In the genomic region with DNA sequence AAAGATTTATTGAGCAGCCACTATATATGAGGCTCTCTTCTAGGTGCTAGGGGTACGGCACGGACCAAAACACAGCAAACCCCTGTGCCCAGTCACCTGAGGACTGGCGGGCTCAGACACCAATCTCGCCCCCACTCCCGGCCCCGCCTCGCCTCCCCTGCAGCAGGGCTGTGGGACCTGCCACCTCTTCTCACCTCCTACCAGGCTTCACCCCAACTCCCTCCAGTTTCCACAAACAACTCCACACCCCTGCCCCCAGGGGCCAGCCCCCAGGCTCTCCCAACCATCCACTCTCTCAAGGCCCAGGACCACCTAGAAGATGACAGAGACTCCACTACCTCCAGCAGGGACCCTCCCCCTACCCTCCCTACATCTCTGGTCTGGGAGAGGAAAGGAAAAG, we compare ENCODE assay signal across 17 cellular contexts. TPM values are rescaled to one million over a fixed set of nuclear protein-coding genes. Genes with fewer than 3 reads are reported as not detected.
DNase-seq lines count a peak whose midpoint lies in the region; ATAC-seq, FAIRE-seq and TF ChIP-seq lines count a peak whose summit lies in the region.
"Had no signal": no experiment of that assay in that cellular context is flagged by ENCODE, and none has a peak within 500 bp of the region (broad histone marks: within the 10 kb centered on the region; RNA-seq: fewer than 3 reads in every experiment).

No MANE protein-coding gene starts in this region.

- no peaks in the 10 kb centered on the region for H3K9me3 Mint-ChIP-seq in dendritic cell treated with granulocyte-macrophage colony-stimulating factor and Interleukin-4, amounts not matched to agents 40 ng/mL and 50 ng/mL, for 4 days
- no peaks in the 10 kb centered on the region for H3K9me3 Mint-ChIP-seq in natural killer cell treated with Interleukin-12 subunit alpha and Interleukin-12 subunit beta and Interleukin-15 and Interleukin-18, amount 100 ng/mL, for 72 hours
- H3K9me3 Mint-ChIP-seq: WTC11 had no signal

- intact Hi-C loops in HepG2 (cut with micrococcal nuclease; ENCODE audit: unreplicated experiment) (loop anchor here (10.0 kb wide), 1 partner anchor 316 kb away; no protein-coding TSS in a partner anchor), right lobe of liver (cut with DNase I) (no loop called here), ascending aorta (cut with DNase I) (no loop called here)
- intact Hi-C loops in dendritic cell treated with granulocyte-macrophage colony-stimulating factor and Interleukin-4, amounts not matched to agents 40 ng/mL and 50 ng/mL, for 4 days (cut with micrococcal nuclease) = no loop called here

- H3K4me1 ChIP-seq in HepG2 (ENCODE audit: insufficient read depth, low read length) = peaks cover 59% of the 10 kb centered on the region
- H3K4me1 ChIP-seq in right lobe of liver = no peaks in the 10 kb centered on the region
- peaks cover 0 to 38% of the 10 kb centered on the region in 2 donors for H3K4me1 ChIP-seq in ascending aorta

- in situ Hi-C loops in HepG2 (cut with HindIII; ENCODE audit: extremely low pct_ligation_motif_present, low pct_unique_long_range_greater_than_20kb) = no loop called here

- POLR2A ChIA-PET in HepG2 (lab: Yijun Ruan, JAX) = interaction anchor here (1.9 kb wide), 1 partner anchor 58 kb away, joined by 6 read pairs; a partner anchor contains a TSS

- FAIRE-seq in HepG2 (lab: Jason Lieb, UNC) = no peak

- peaks cover 41% of the 10 kb centered on the region for H3K36me3 Mint-ChIP-seq in dendritic cell treated with granulocyte-macrophage colony-stimulating factor and Interleukin-4, amounts not matched to agents 40 ng/mL and 50 ng/mL, for 4 days (ENCODE audit: low read depth)
- no peaks in the 10 kb centered on the region for H3K36me3 Mint-ChIP-seq in natural killer cell treated with Interleukin-12 subunit alpha and Interleukin-12 subunit beta and Interleukin-15 and Interleukin-18, amount 100 ng/mL, for 72 hours
- H3K36me3 Mint-ChIP-seq: WTC11 had no signal

- peaks cover 92% of the 10 kb centered on the region for H3K4me1 Mint-ChIP-seq in dendritic cell treated with granulocyte-macrophage colony-stimulating factor and Interleukin-4, amounts not matched to agents 40 ng/mL and 50 ng/mL, for 4 days (ENCODE audit: low read depth)
- peaks cover 61 to 62% of the 10 kb centered on the region in 2 donors for H3K4me1 Mint-ChIP-seq in natural killer cell treated with Interleukin-12 subunit alpha and Interleukin-12 subunit beta and Interleukin-15 and Interleukin-18, amount 100 ng/mL, for 72 hours (ENCODE audit: low read depth in 2 of 2)

- 91% methylated on average over 7 of the region's 7 CpGs for WGBS in HepG2 (ENCODE audit: low lambda C conversion rate)
- WGBS in right lobe of liver (ENCODE audit: insufficient coverage, low coverage, low lambda C conversion rate, missing lambda C conversion rate) = 95% methylated on average over 4 of the region's 7 CpGs

- H3K79me2 ChIP-seq in HepG2 (ENCODE audit: insufficient read depth, low read length) = peaks cover 5% of the 10 kb centered on the region

- H3K36me3 ChIP-seq in HepG2 (replicated peaks in 1 of 2; ENCODE audit: control insufficient read depth in 1 of 2, insufficient read depth in 2 of 2, low read length in 2 of 2) = no peaks in the 10 kb centered on the region
- H3K36me3 ChIP-seq in right lobe of liver = no peaks in the 10 kb centered on the region
- H3K36me3 ChIP-seq in ascending aorta = no peaks in the 10 kb centered on the region
- H3K36me3 ChIP-seq: cardiac muscle cell had no signal

- no peaks in the 10 kb centered on the region for H3K9me3 ChIP-seq in HepG2 (ENCODE audit: low read length)
- no peaks in the 10 kb centered on the region for H3K9me3 ChIP-seq in right lobe of liver
- no peaks in the 10 kb centered on the region for H3K9me3 ChIP-seq in ascending aorta
- H3K9me3 ChIP-seq: gastroesophageal sphincter had no signal

- H3K27ac Mint-ChIP-seq in dendritic cell treated with granulocyte-macrophage colony-stimulating factor and Interleukin-4, amounts not matched to agents 40 ng/mL and 50 ng/mL, for 4 days = peak overlapping the region; percentile 35
- H3K27ac Mint-ChIP-seq in natural killer cell treated with Interleukin-12 subunit alpha and Interleukin-12 subunit beta and Interleukin-15 and Interleukin-18, amount 100 ng/mL, for 72 hours = peak overlapping the region; percentile 78 to 95
- H3K27ac Mint-ChIP-seq: WTC11 had no signal

- TF ChIP-seq RAD21 in HepG2 (CRISPR knock-in tag; IDR thresholded peaks at IDR 0.05) = no peak

- no TSS peak for BruUV-seq in HepG2 (replicated peaks; lab: Mats Ljungman, UMichigan)

- H3K4me3 ChIP-seq in HepG2 (replicated peaks in 1 of 3; ENCODE audit: insufficient read depth in 1 of 3, low read depth in 2 of 3, low read length in 3 of 3) (0 out of 6 replicates have a peak overlapping the region, but pooled peaks of 1 of the 3 experiments have one; percentile 43), right lobe of liver (no peak overlapping the region), ascending aorta (no peak overlapping the region)
- H3K4me3 ChIP-seq: cardiac muscle cell, gastroesophageal sphincter had no signal

- no peak overlapping the region for H2AFZ ChIP-seq in HepG2 (ENCODE audit: low read length)

- peak overlapping the region; percentile 2; the same call in 1 of the 2 replicates for H3K9ac ChIP-seq in HepG2 (ENCODE audit: insufficient read depth, low read depth, low read length)

- no peaks in the 10 kb centered on the region for H3K27me3 Mint-ChIP-seq in dendritic cell treated with granulocyte-macrophage colony-stimulating factor and Interleukin-4, amounts not matched to agents 40 ng/mL and 50 ng/mL, for 4 days
- no peaks in the 10 kb centered on the region for H3K27me3 Mint-ChIP-seq in natural killer cell treated with Interleukin-12 subunit alpha and Interleukin-12 subunit beta and Interleukin-15 and Interleukin-18, amount 100 ng/mL, for 72 hours

- no peak for TF ChIP-seq POLR2A in HepG2 (IDR thresholded peaks at IDR 0.05; ENCODE audit: insufficient read depth in 1 of 2, low read depth in 2 of 2, low read length in 2 of 2)
- no peak for TF ChIP-seq POLR2A in right lobe of liver (IDR thresholded peaks at IDR 0.05)

- H3K4me2 ChIP-seq in HepG2 (ENCODE audit: low read depth, low read length) = peak overlapping the region; percentile 65

- ATAC-seq in HepG2 (no peak), right lobe of liver (no peak)
- ATAC-seq in natural killer cell treated with Interleukin-12 subunit alpha and Interleukin-12 subunit beta and Interleukin-15 and Interleukin-18, amount 100 ng/mL, for 72 hours = no peak
- ATAC-seq: gastroesophageal sphincter, WTC11 had no signal

- H3K27ac ChIP-seq in HepG2 (ENCODE audit: extremely low read length, insufficient read depth, low read length) (no peak overlapping the region), right lobe of liver (no peak overlapping the region), ascending aorta (no peak overlapping the region)
- H3K27ac ChIP-seq: cardiac muscle cell, gastroesophageal sphincter had no signal

- DNase-seq in HepG2 (ENCODE audit: low spot score) = no peak
- DNase-seq in right lobe of liver = no peak
- DNase-seq in natural killer cell treated with Interleukin-12 subunit alpha and Interleukin-12 subunit beta and Interleukin-15 and Interleukin-18, amount 100 ng/mL, for 72 hours (ENCODE audit: low spot score) = no peak
- DNase-seq in stimulated activated naive CD4-positive, alpha-beta T cell (lab: John Stamatoyannopoulos, UW) = no peak
- no peak for DNase-seq in ascending aorta (ENCODE audit: low spot score in 2 of 2)
- no peak for DNase-seq in SIG-M5 treated with dmso at 0.1 percent for 504 hours (lab: John Stamatoyannopoulos, UW; ENCODE audit: unreplicated experiment)
- no peak for DNase-seq in activated CD4-positive, CD25-positive, alpha-beta regulatory T cell treated with anti-CD3 and anti-CD28 coated beads, Interleukin-2, amount 50 U/mL, for 72 hours
- DNase-seq: activated naive CD4-positive, alpha-beta T cell treated with Interleukin-2 at 50 U/mL for 16 hours; Kasumi-1; NCI-H1436; NCI-H446; SW 1271 had no signal

- TF ChIP-seq EP300 in HepG2 (IDR thresholded peaks at IDR 0.05; ENCODE audit: low read depth in 2 of 2, low read length in 2 of 2) (no peak), HepG2 (CRISPR knock-in tag; IDR thresholded peaks at IDR 0.05; ENCODE audit: borderline replicate concordance) (no peak)

- H4K20me1 ChIP-seq in HepG2 (ENCODE audit: insufficient read depth, low read length) = no peaks in the 10 kb centered on the region

- CTCF ChIA-PET in HepG2 (lab: Yijun Ruan, JAX; ENCODE audit: low intra/inter-chr PET ratio, low total read pairs) = interaction anchor here (1.8 kb wide), 1 partner anchor 23 kb away, joined by 4 read pairs; no protein-coding TSS in a partner anchor

- TF ChIP-seq CTCF in HepG2 (CRISPR knock-in tag; IDR thresholded peaks at IDR 0.05) = no peak
- no peak for TF ChIP-seq CTCF in right lobe of liver (IDR thresholded peaks at IDR 0.05)
- TF ChIP-seq CTCF in ascending aorta (IDR thresholded peaks at IDR 0.05) = no peak

- H3K27me3 ChIP-seq in HepG2 (ENCODE audit: control insufficient read depth in 1 of 2, insufficient read depth in 2 of 2, low read length in 2 of 2) = no peaks in the 10 kb centered on the region; a peak in 1 of 5 replicates
- no peaks in the 10 kb centered on the region for H3K27me3 ChIP-seq in right lobe of liver
- no peaks in the 10 kb centered on the region for H3K27me3 ChIP-seq in ascending aorta
- H3K27me3 ChIP-seq: cardiac muscle cell, gastroesophageal sphincter had no signal

- no peak overlapping the region for H3K4me3 Mint-ChIP-seq in dendritic cell treated with granulocyte-macrophage colony-stimulating factor and Interleukin-4, amounts not matched to agents 40 ng/mL and 50 ng/mL, for 4 days
- peak overlapping the region; percentile 67 for H3K4me3 Mint-ChIP-seq in natural killer cell treated with Interleukin-12 subunit alpha and Interleukin-12 subunit beta and Interleukin-15 and Interleukin-18, amount 100 ng/mL, for 72 hours
- H3K4me3 Mint-ChIP-seq: WTC11 had no signal

RNA-seq across cellular contexts. Expression of a gene that starts 6.5 kb away (rescaled TPM):
- total RNA-seq in HepG2 (2016; rRNA removed; fragmentation: Illumina TruSeq; extraction: Trizol) (12.8 and 13.3 TPM in 2 replicates), right lobe of liver (1 to 10 TPM; 4.5 to 9.2 (median 6.6) TPM), ascending aorta (18.6 TPM)
- 7.3 and 10.0 TPM in 2 replicates for total RNA-seq in HepG2 (2016; cell fraction: cytosol; rRNA removed; fragmentation: Illumina TruSeq; extraction: Trizol; ENCODE audit: low read depth)
- total RNA-seq in HepG2 (2016; cell fraction: insoluble cytoplasmic fraction; rRNA removed; fragmentation: Illumina TruSeq; extraction: Trizol) = 10.9 and 15.1 TPM in 2 replicates
- 15.3 and 15.8 TPM in 2 replicates for total RNA-seq in HepG2 (2016; cell fraction: membrane; rRNA removed; fragmentation: Illumina TruSeq; extraction: Trizol)
- total RNA-seq in HepG2 (2016; cell fraction: nucleus; rRNA removed; fragmentation: Illumina TruSeq; extraction: Trizol) = 9.0 and 11.5 TPM in 2 replicates
- 18.7 and 21.6 TPM in 2 replicates for polyA plus RNA-seq in HepG2 (2011; rRNA removed)
- 7.6 and 16.3 TPM in 2 replicates for polyA plus RNA-seq in HepG2 (2011; cell fraction: cytosol; rRNA removed)
- polyA plus RNA-seq in HepG2 (2011; cell fraction: nucleus; rRNA removed) = 14.8 and 19.8 TPM in 2 replicates
- polyA plus RNA-seq in HepG2 (2012) = 4.8 and 7.7 TPM in 2 replicates
- 8.4 and 9.0 TPM in 2 replicates for polyA plus RNA-seq in HepG2 (2016; cell fraction: cytosol; fragmentation: Illumina TruSeq; extraction: Trizol; ENCODE audit: low read depth)
- polyA plus RNA-seq in HepG2 (2016; cell fraction: insoluble cytoplasmic fraction; fragmentation: Illumina TruSeq; extraction: Trizol; ENCODE audit: low read depth) = 13.2 and 14.2 TPM in 2 replicates
- polyA plus RNA-seq in HepG2 (2016; cell fraction: membrane; fragmentation: Illumina TruSeq; extraction: Trizol; ENCODE audit: low read depth) = 12.3 and 14.8 TPM in 2 replicates
- 26.4 and 27.9 TPM in 2 replicates for polyA plus RNA-seq in HepG2 (2016; cell fraction: nucleus; fragmentation: Illumina TruSeq; extraction: Trizol; ENCODE audit: insufficient read depth, low read depth)
- polyA minus RNA-seq in HepG2 (2011; rRNA and poly(A)+ RNA removed; ENCODE audit: low replicate concordance) = 22.8 and 39.7 TPM in 2 replicates
- polyA minus RNA-seq in HepG2 (2011; cell fraction: cytosol; rRNA and poly(A)+ RNA removed) = 9.2 and 12.8 TPM in 2 replicates
- 9.1 and 10.8 TPM in 2 replicates for polyA minus RNA-seq in HepG2 (2011; cell fraction: nucleus; rRNA and poly(A)+ RNA removed)
- 10 to 100 TPM; 36.0 to 40.1 TPM for total RNA-seq in natural killer cell treated with Interleukin-12 subunit alpha and Interleukin-12 subunit beta and Interleukin-15 and Interleukin-18, amount 100 ng/mL, for 72 hours

RNA-seq across cellular contexts. Expression of a gene that starts 18.2 kb away (rescaled TPM):
- 225 and 502 TPM in 2 replicates for total RNA-seq in HepG2 (2016; rRNA removed; fragmentation: Illumina TruSeq; extraction: Trizol)
- total RNA-seq in HepG2 (2016; cell fraction: cytosol; rRNA removed; fragmentation: Illumina TruSeq; extraction: Trizol; ENCODE audit: low read depth) = 33.5 and 35.5 TPM in 2 replicates
- 215 and 502 TPM in 2 replicates for total RNA-seq in HepG2 (2016; cell fraction: insoluble cytoplasmic fraction; rRNA removed; fragmentation: Illumina TruSeq; extraction: Trizol)
- 52.5 and 53.3 TPM in 2 replicates for total RNA-seq in HepG2 (2016; cell fraction: membrane; rRNA removed; fragmentation: Illumina TruSeq; extraction: Trizol)
- total RNA-seq in HepG2 (2016; cell fraction: nucleus; rRNA removed; fragmentation: Illumina TruSeq; extraction: Trizol) = 408 and 459 TPM in 2 replicates
- polyA plus RNA-seq in HepG2 (2011; rRNA removed) = 397 and 426 TPM in 2 replicates
- polyA plus RNA-seq in HepG2 (2011; cell fraction: cytosol; rRNA removed) = 243 and 350 TPM in 2 replicates
- 216 and 252 TPM in 2 replicates for polyA plus RNA-seq in HepG2 (2011; cell fraction: nucleus; rRNA removed)
- 62.0 and 149 TPM in 2 replicates for polyA plus RNA-seq in HepG2 (2012)
- 47.7 and 50.1 TPM in 2 replicates for polyA plus RNA-seq in HepG2 (2016; cell fraction: cytosol; fragmentation: Illumina TruSeq; extraction: Trizol; ENCODE audit: low read depth)
- 245 and 256 TPM in 2 replicates for polyA plus RNA-seq in HepG2 (2016; cell fraction: insoluble cytoplasmic fraction; fragmentation: Illumina TruSeq; extraction: Trizol; ENCODE audit: low read depth)
- 48.1 and 51.7 TPM in 2 replicates for polyA plus RNA-seq in HepG2 (2016; cell fraction: membrane; fragmentation: Illumina TruSeq; extraction: Trizol; ENCODE audit: low read depth)
- 704 and 739 TPM in 2 replicates for polyA plus RNA-seq in HepG2 (2016; cell fraction: nucleus; fragmentation: Illumina TruSeq; extraction: Trizol; ENCODE audit: insufficient read depth, low read depth)
- 0.21 and 469 TPM in 2 replicates for polyA minus RNA-seq in HepG2 (2011; rRNA and poly(A)+ RNA removed; ENCODE audit: low replicate concordance)
- polyA minus RNA-seq in HepG2 (2011; cell fraction: cytosol; rRNA and poly(A)+ RNA removed) = 339 and 439 TPM in 2 replicates
- 61.8 and 63.7 TPM in 2 replicates for polyA minus RNA-seq in HepG2 (2011; cell fraction: nucleus; rRNA and poly(A)+ RNA removed)
- under 1 TPM in 1 of 6 experiments, not detected in 5; 0.31 TPM for total RNA-seq in right lobe of liver
- not detected for total RNA-seq in natural killer cell treated with Interleukin-12 subunit alpha and Interleukin-12 subunit beta and Interleukin-15 and Interleukin-18, amount 100 ng/mL, for 72 hours
- 0.53 TPM for total RNA-seq in ascending aorta
- total RNA-seq: cardiac muscle cell had no signal
- polyA plus RNA-seq: AG04450 had no signal

RNA-seq across cellular contexts. Expression of a gene that starts 50.7 kb away (rescaled TPM):
- 1.5 and 3.0 TPM in 2 replicates for total RNA-seq in HepG2 (2016; rRNA removed; fragmentation: Illumina TruSeq; extraction: Trizol)
- total RNA-seq in HepG2 (2016; cell fraction: cytosol; rRNA removed; fragmentation: Illumina TruSeq; extraction: Trizol; ENCODE audit: low read depth) = 3.2 and 3.7 TPM in 2 replicates
- total RNA-seq in HepG2 (2016; cell fraction: insoluble cytoplasmic fraction; rRNA removed; fragmentation: Illumina TruSeq; extraction: Trizol) = 1.2 and 2.7 TPM in 2 replicates
- 6.5 and 6.6 TPM in 2 replicates for total RNA-seq in HepG2 (2016; cell fraction: membrane; rRNA removed; fragmentation: Illumina TruSeq; extraction: Trizol)
- total RNA-seq in HepG2 (2016; cell fraction: nucleus; rRNA removed; fragmentation: Illumina TruSeq; extraction: Trizol) = 3.2 and 4.8 TPM in 2 replicates
- polyA plus RNA-seq in HepG2 (2011; rRNA removed) = 7.1 and 7.4 TPM in 2 replicates
- polyA plus RNA-seq in HepG2 (2011; cell fraction: cytosol; rRNA removed) = 6.7 TPM in 2 replicates
- polyA plus RNA-seq in HepG2 (2011; cell fraction: nucleus; rRNA removed) = 11.2 and 14.1 TPM in 2 replicates
- polyA plus RNA-seq in HepG2 (2012) = 2.5 and 2.9 TPM in 2 replicates
- polyA plus RNA-seq in HepG2 (2016; cell fraction: cytosol; fragmentation: Illumina TruSeq; extraction: Trizol; ENCODE audit: low read depth) = 5.9 and 6.1 TPM in 2 replicates
- 3.0 and 3.6 TPM in 2 replicates for polyA plus RNA-seq in HepG2 (2016; cell fraction: insoluble cytoplasmic fraction; fragmentation: Illumina TruSeq; extraction: Trizol; ENCODE audit: low read depth)
- 10.2 and 10.3 TPM in 2 replicates for polyA plus RNA-seq in HepG2 (2016; cell fraction: membrane; fragmentation: Illumina TruSeq; extraction: Trizol; ENCODE audit: low read depth)
- 11.8 and 13.3 TPM in 2 replicates for polyA plus RNA-seq in HepG2 (2016; cell fraction: nucleus; fragmentation: Illumina TruSeq; extraction: Trizol; ENCODE audit: insufficient read depth, low read depth)
- 2.6 and 8.3 TPM in 2 replicates for polyA minus RNA-seq in HepG2 (2011; rRNA and poly(A)+ RNA removed; ENCODE audit: low replicate concordance)
- 0.89 and 2.1 TPM in 2 replicates for polyA minus RNA-seq in HepG2 (2011; cell fraction: cytosol; rRNA and poly(A)+ RNA removed)
- 3.4 and 3.5 TPM in 2 replicates for polyA minus RNA-seq in HepG2 (2011; cell fraction: nucleus; rRNA and poly(A)+ RNA removed)
- 1 to 10 TPM in 5 of 6 experiments, under 1 TPM in 1; 0.68 to 3.0 (median 1.9) TPM for total RNA-seq in right lobe of liver
- 1 to 10 TPM; 7.4 to 9.5 TPM for total RNA-seq in natural killer cell treated with Interleukin-12 subunit alpha and Interleukin-12 subunit beta and Interleukin-15 and Interleukin-18, amount 100 ng/mL, for 72 hours
- total RNA-seq in ascending aorta = 26.0 TPM

RNA-seq across cellular contexts. Expression of a gene that starts 51.6 kb away (rescaled TPM):
- 1.2 TPM in 1 of 2 replicates, not detected in the other for total RNA-seq in HepG2 (2016; rRNA removed; fragmentation: Illumina TruSeq; extraction: Trizol)
- total RNA-seq in HepG2 (2016; cell fraction: cytosol; rRNA removed; fragmentation: Illumina TruSeq; extraction: Trizol; ENCODE audit: low read depth) = 0.91 TPM in 1 of 2 replicates, not detected in the other
- total RNA-seq in HepG2 (2016; cell fraction: insoluble cytoplasmic fraction; rRNA removed; fragmentation: Illumina TruSeq; extraction: Trizol) = 0.50 TPM in 1 of 2 replicates, not detected in the other
- not detected in 2 replicates for total RNA-seq in HepG2 (2016; cell fraction: membrane; rRNA removed; fragmentation: Illumina TruSeq; extraction: Trizol)
- 0.88 and 1.6 TPM in 2 replicates for total RNA-seq in HepG2 (2016; cell fraction: nucleus; rRNA removed; fragmentation: Illumina TruSeq; extraction: Trizol)
- polyA plus RNA-seq in HepG2 (2011; rRNA removed) = 0.74 and 0.92 TPM in 2 replicates
- 0.15 and 0.34 TPM in 2 replicates for polyA plus RNA-seq in HepG2 (2011; cell fraction: cytosol; rRNA removed)
- 26.8 and 42.0 TPM in 2 replicates for polyA plus RNA-seq in HepG2 (2011; cell fraction: nucleus; rRNA removed)
- polyA plus RNA-seq in HepG2 (2012) = 3.7 and 5.4 TPM in 2 replicates
- polyA plus RNA-seq in HepG2 (2016; cell fraction: cytosol; fragmentation: Illumina TruSeq; extraction: Trizol; ENCODE audit: low read depth) = not detected in 2 replicates
- polyA plus RNA-seq in HepG2 (2016; cell fraction: insoluble cytoplasmic fraction; fragmentation: Illumina TruSeq; extraction: Trizol; ENCODE audit: low read depth) = not detected in 2 replicates
- polyA plus RNA-seq in HepG2 (2016; cell fraction: membrane; fragmentation: Illumina TruSeq; extraction: Trizol; ENCODE audit: low read depth) = not detected in 2 replicates
- 10.5 and 24.2 TPM in 2 replicates for polyA plus RNA-seq in HepG2 (2016; cell fraction: nucleus; fragmentation: Illumina TruSeq; extraction: Trizol; ENCODE audit: insufficient read depth, low read depth)
- polyA minus RNA-seq in HepG2 (2011; rRNA and poly(A)+ RNA removed; ENCODE audit: low replicate concordance) = 0.30 TPM in 1 of 2 replicates, not detected in the other
- not detected in 2 replicates for polyA minus RNA-seq in HepG2 (2011; cell fraction: cytosol; rRNA and poly(A)+ RNA removed)
- 3.6 and 5.6 TPM in 2 replicates for polyA minus RNA-seq in HepG2 (2011; cell fraction: nucleus; rRNA and poly(A)+ RNA removed)
- total RNA-seq in right lobe of liver = 1 to 10 TPM in 5 of 6 experiments, not detected in 1; 1.3 to 3.1 (median 2.7) TPM
- not detected for total RNA-seq in natural killer cell treated with Interleukin-12 subunit alpha and Interleukin-12 subunit beta and Interleukin-15 and Interleukin-18, amount 100 ng/mL, for 72 hours
- 15.5 TPM for total RNA-seq in ascending aorta
- polyA plus RNA-seq: AG04450 had no signal

RNA-seq across cellular contexts. Expression of a gene that starts 58.5 kb away (rescaled TPM):
- total RNA-seq in HepG2 (2016; rRNA removed; fragmentation: Illumina TruSeq; extraction: Trizol) (321 and 480 TPM in 2 replicates), right lobe of liver (100 to 1,000 TPM in 1 of 6 experiments, 10 to 100 TPM in 5; 61.8 to 104 (median 75.6) TPM), ascending aorta (79.9 TPM)
- total RNA-seq in HepG2 (2016; cell fraction: cytosol; rRNA removed; fragmentation: Illumina TruSeq; extraction: Trizol; ENCODE audit: low read depth) = 182 and 204 TPM in 2 replicates
- 330 and 503 TPM in 2 replicates for total RNA-seq in HepG2 (2016; cell fraction: insoluble cytoplasmic fraction; rRNA removed; fragmentation: Illumina TruSeq; extraction: Trizol)
- total RNA-seq in HepG2 (2016; cell fraction: membrane; rRNA removed; fragmentation: Illumina TruSeq; extraction: Trizol) = 320 and 325 TPM in 2 replicates
- 122 and 129 TPM in 2 replicates for total RNA-seq in HepG2 (2016; cell fraction: nucleus; rRNA removed; fragmentation: Illumina TruSeq; extraction: Trizol)
- 253 and 320 TPM in 2 replicates for polyA plus RNA-seq in HepG2 (2011; rRNA removed)
- 433 and 522 TPM in 2 replicates for polyA plus RNA-seq in HepG2 (2011; cell fraction: cytosol; rRNA removed)
- polyA plus RNA-seq in HepG2 (2011; cell fraction: nucleus; rRNA removed) = 91.8 and 123 TPM in 2 replicates
- polyA plus RNA-seq in HepG2 (2012) = 249 and 333 TPM in 2 replicates
- polyA plus RNA-seq in HepG2 (2016; cell fraction: cytosol; fragmentation: Illumina TruSeq; extraction: Trizol; ENCODE audit: low read depth) = 294 and 323 TPM in 2 replicates
- 735 and 804 TPM in 2 replicates for polyA plus RNA-seq in HepG2 (2016; cell fraction: insoluble cytoplasmic fraction; fragmentation: Illumina TruSeq; extraction: Trizol; ENCODE audit: low read depth)
- 428 and 438 TPM in 2 replicates for polyA plus RNA-seq in HepG2 (2016; cell fraction: membrane; fragmentation: Illumina TruSeq; extraction: Trizol; ENCODE audit: low read depth)
- 298 and 310 TPM in 2 replicates for polyA plus RNA-seq in HepG2 (2016; cell fraction: nucleus; fragmentation: Illumina TruSeq; extraction: Trizol; ENCODE audit: insufficient read depth, low read depth)
- 74.4 and 157 TPM in 2 replicates for polyA minus RNA-seq in HepG2 (2011; rRNA and poly(A)+ RNA removed; ENCODE audit: low replicate concordance)
- 41.7 and 56.4 TPM in 2 replicates for polyA minus RNA-seq in HepG2 (2011; cell fraction: cytosol; rRNA and poly(A)+ RNA removed)
- 32.9 and 43.8 TPM in 2 replicates for polyA minus RNA-seq in HepG2 (2011; cell fraction: nucleus; rRNA and poly(A)+ RNA removed)
- total RNA-seq in natural killer cell treated with Interleukin-12 subunit alpha and Interleukin-12 subunit beta and Interleukin-15 and Interleukin-18, amount 100 ng/mL, for 72 hours = 100 to 1,000 TPM; 208 to 284 TPM

Comparison
In these comparisons a context has a peak if more than half of its experiments do, and no peak if none do; other contexts are left out.
1. RNA of a gene that starts 18.2 kb away (total RNA-seq): 33.5 to 502 TPM in HepG2; 0.53 TPM in ascending aorta (single experiment), not detected in natural killer cell treated with Interleukin-12 subunit alpha and Interleukin-12 subunit beta and Interleukin-15 and Interleukin-18, amount 100 ng/mL, for 72 hours and 0.31 TPM in right lobe of liver; every median in the first group is over 10 times any median in the second.